Comparison of ENCODE assay signal across 20 cellular contexts in genomic region chr1:111978695-111979094, GRCh38. TPM values are rescaled to one million over a fixed set of nuclear protein-coding genes. Genes with fewer than 3 reads are reported as not detected.
A peak's percentile ranks its signal among the peaks of the same experiment; 100 is the strongest.
DNase-seq lines count a peak whose midpoint lies in the region; ATAC-seq, FAIRE-seq and TF ChIP-seq lines count a peak whose summit lies in the region.
"Had no signal": no experiment of that assay in that cellular context is flagged by ENCODE, and none has a peak within 500 bp of the region (broad histone marks: within the 10 kb centered on the region; RNA-seq: fewer than 3 reads in every experiment).

No MANE protein-coding gene starts in this region.

- POLR2A ChIA-PET in HepG2 (lab: Yijun Ruan, JAX): no interaction called here

- no peak for TF ChIP-seq RAD21 in HepG2 (CRISPR knock-in tag; IDR thresholded peaks at IDR 0.05)

- FAIRE-seq in HepG2 (lab: Jason Lieb, UNC): no peak
- FAIRE-seq: A549, D721Med, G401.6, GM12891, GM19239 had no signal

- TF ChIP-seq CTCF in heart left ventricle (IDR thresholded peaks at IDR 0.05) (no peak), HepG2 (CRISPR knock-in tag; IDR thresholded peaks at IDR 0.05) (no peak)

- TF ChIP-seq POLR2A in heart left ventricle (IDR thresholded peaks at IDR 0.05) (no peak), HepG2 (IDR thresholded peaks at IDR 0.05; ENCODE audit: insufficient read depth in 1 of 2, low read depth in 2 of 2, low read length in 2 of 2) (no peak)

- no peaks in the 10 kb centered on the region for H4K20me1 ChIP-seq in HepG2 (ENCODE audit: insufficient read depth, low read length)

- no peak overlapping the region for H2AFZ ChIP-seq in HepG2 (ENCODE audit: low read length)
- H2AFZ ChIP-seq: GM23248 had no signal

- H3K4me1 ChIP-seq in heart left ventricle (peaks cover 0 to 41% (median 13%) of the 10 kb centered on the region in 12 donors), HepG2 (ENCODE audit: insufficient read depth, low read length) (peaks cover 41% of the 10 kb centered on the region)
- H3K4me1 ChIP-seq: A549, HAP-1 had no signal

- H3K9ac ChIP-seq in HepG2 (ENCODE audit: insufficient read depth, low read depth, low read length): no peak overlapping the region
- H3K9ac ChIP-seq: GM23248 had no signal

- no peak overlapping the region for H3K4me2 ChIP-seq in HepG2 (ENCODE audit: low read depth, low read length)
- H3K4me2 ChIP-seq: A549 had no signal

- H3K79me2 ChIP-seq in HepG2 (ENCODE audit: insufficient read depth, low read length): no peaks in the 10 kb centered on the region

- peak overlapping the region in 3 of 12 donors; percentile 8 to 60 (median 28) for H3K27ac ChIP-seq in heart left ventricle
- no peak overlapping the region for H3K27ac ChIP-seq in HepG2 (ENCODE audit: extremely low read length, insufficient read depth, low read length)
- H3K27ac ChIP-seq: 22Rv1, A549, C4-2B, GM23248 had no signal

- no TSS peak for BruUV-seq in HepG2 (replicated peaks; lab: Mats Ljungman, UMichigan)

- H3K27me3 ChIP-seq in heart left ventricle: peaks cover 0 to 8% (median 0%) of the 10 kb centered on the region in 9 donors
- peaks cover 0 to 12% of the 10 kb centered on the region in 2 experiments; a peak in 1 of 5 replicates for H3K27me3 ChIP-seq in HepG2 (ENCODE audit: control insufficient read depth in 1 of 2, insufficient read depth in 2 of 2, low read length in 2 of 2)

- H3K4me3 ChIP-seq in heart left ventricle: no peak overlapping the region
- no peak overlapping the region for H3K4me3 ChIP-seq in HepG2 (replicated peaks in 1 of 3; ENCODE audit: insufficient read depth in 1 of 3, low read depth in 2 of 3, low read length in 3 of 3)
- H3K4me3 ChIP-seq: A549, GM23248, HAP-1 had no signal

- ATAC-seq in heart left ventricle (peak; percentile 28 to 73 (median 64)), left cardiac atrium (no peak), HepG2 (no peak), GM21528 (IDR thresholded peaks at IDR 0.05; ENCODE audit: low FRiP score, unreplicated experiment) (no peak)
- ATAC-seq: A549 had no signal

- no peaks in the 10 kb centered on the region for H3K9me3 ChIP-seq in heart left ventricle
- no peaks in the 10 kb centered on the region for H3K9me3 ChIP-seq in HepG2 (ENCODE audit: low read length)
- H3K9me3 ChIP-seq: A549, Caco-2, HAP-1 had no signal

- TF ChIP-seq EP300 in HepG2 (IDR thresholded peaks at IDR 0.05; ENCODE audit: low read depth in 2 of 2, low read length in 2 of 2) (no peak), HepG2 (CRISPR knock-in tag; IDR thresholded peaks at IDR 0.05; ENCODE audit: borderline replicate concordance) (no peak)

- intact Hi-C loops in heart left ventricle (cut with DNase I): no loop called here
- intact Hi-C loops in left cardiac atrium (cut with DNase I): no loop called here
- intact Hi-C loops in HepG2 (cut with micrococcal nuclease; ENCODE audit: unreplicated experiment): no loop called here

- CTCF ChIA-PET in HepG2 (lab: Yijun Ruan, JAX; ENCODE audit: low intra/inter-chr PET ratio, low total read pairs): no interaction called here

- H3K36me3 ChIP-seq in heart left ventricle: peaks cover 0 to 16% (median 8%) of the 10 kb centered on the region in 9 donors
- no peaks in the 10 kb centered on the region for H3K36me3 ChIP-seq in HepG2 (replicated peaks in 1 of 2; ENCODE audit: control insufficient read depth in 1 of 2, insufficient read depth in 2 of 2, low read length in 2 of 2)
- H3K36me3 ChIP-seq: HAP-1 had no signal

- WGBS in heart left ventricle, 4 donors: 9 to 32% (median 27%) methylated on average over 1 of the region's 1 CpG
- WGBS in HepG2 (ENCODE audit: low lambda C conversion rate): 0% methylated on average over 1 of the region's 1 CpG

- in situ Hi-C loops in HepG2 (cut with HindIII; ENCODE audit: extremely low pct_ligation_motif_present, low pct_unique_long_range_greater_than_20kb): no loop called here

- peak; percentile 7 for DNase-seq in NCI-H1092 treated with DMSO at 0.1 percent for 48 hours (lab: John Stamatoyannopoulos, UW)
- no peak for DNase-seq in NCI-H1092 (lab: John Stamatoyannopoulos, UW)
- DNase-seq in heart left ventricle: no peak
- DNase-seq in left cardiac atrium: no peak
- no peak for DNase-seq in HepG2 (ENCODE audit: low spot score)
- no peak for DNase-seq in MV-4-11 (lab: John Stamatoyannopoulos, UW)
- DNase-seq: AML-193; Caco-2; CD4-positive, alpha-beta T cell; GM23248 had no signal

TF ChIP-seq in HepG2, 621 proteins besides CTCF, POLR2A, EP300 and RAD21:
- TF ChIP-seq ZUFSP (CRISPR knock-in tag; IDR thresholded peaks at IDR 0.05; ENCODE audit: borderline replicate concordance) (no peak), RARA (CRISPR knock-in tag; IDR thresholded peaks at IDR 0.05) (0 out of 2 replicates have a peak, but pooled peaks have one; percentile 14)

RNA-seq across cellular contexts. Expression of gene KCND3, which starts 10.8 kb away (rescaled TPM):
- total RNA-seq in heart left ventricle: 10 to 100 TPM; 11.5 to 23.0 (median 17.4) TPM
- 10 to 100 TPM in 1 of 2 donors, 1 to 10 TPM in 1; 7.2 to 10.3 TPM for polyA plus RNA-seq in heart left ventricle
- 10 to 100 TPM; 18.3 to 25.4 TPM for total RNA-seq in left cardiac atrium
- not detected in 2 replicates for total RNA-seq in HepG2 (2016; rRNA removed; fragmentation: Illumina TruSeq; extraction: Trizol)
- not detected in 2 replicates for total RNA-seq in HepG2 (2016; cell fraction: cytosol; rRNA removed; fragmentation: Illumina TruSeq; extraction: Trizol; ENCODE audit: low read depth)
- total RNA-seq in HepG2 (2016; cell fraction: insoluble cytoplasmic fraction; rRNA removed; fragmentation: Illumina TruSeq; extraction: Trizol): not detected in 2 replicates
- not detected in 2 replicates for total RNA-seq in HepG2 (2016; cell fraction: membrane; rRNA removed; fragmentation: Illumina TruSeq; extraction: Trizol)
- total RNA-seq in HepG2 (2016; cell fraction: nucleus; rRNA removed; fragmentation: Illumina TruSeq; extraction: Trizol): not detected in 2 replicates
- polyA plus RNA-seq in HepG2 (2011; rRNA removed): 0.04 and 0.09 TPM in 2 replicates
- 0.03 and 0.05 TPM in 2 replicates for polyA plus RNA-seq in HepG2 (2011; cell fraction: cytosol; rRNA removed)
- polyA plus RNA-seq in HepG2 (2011; cell fraction: nucleus; rRNA removed): 0.02 and 0.11 TPM in 2 replicates
- polyA plus RNA-seq in HepG2 (2012): not detected in 2 replicates
- not detected in 2 replicates for polyA plus RNA-seq in HepG2 (2016; cell fraction: cytosol; fragmentation: Illumina TruSeq; extraction: Trizol; ENCODE audit: low read depth)
- polyA plus RNA-seq in HepG2 (2016; cell fraction: insoluble cytoplasmic fraction; fragmentation: Illumina TruSeq; extraction: Trizol; ENCODE audit: low read depth): not detected in 2 replicates
- polyA plus RNA-seq in HepG2 (2016; cell fraction: membrane; fragmentation: Illumina TruSeq; extraction: Trizol; ENCODE audit: low read depth): not detected in 2 replicates
- not detected in 2 replicates for polyA plus RNA-seq in HepG2 (2016; cell fraction: nucleus; fragmentation: Illumina TruSeq; extraction: Trizol; ENCODE audit: insufficient read depth, low read depth)
- 0.20 TPM in 1 of 2 replicates, not detected in the other for polyA minus RNA-seq in HepG2 (2011; rRNA and poly(A)+ RNA removed; ENCODE audit: low replicate concordance)
- 0.10 TPM in 1 of 2 replicates, not detected in the other for polyA minus RNA-seq in HepG2 (2011; cell fraction: cytosol; rRNA and poly(A)+ RNA removed)
- 0.12 TPM in 1 of 2 replicates, not detected in the other for polyA minus RNA-seq in HepG2 (2011; cell fraction: nucleus; rRNA and poly(A)+ RNA removed)
- total RNA-seq: HT-29 had no signal
- polyA plus RNA-seq: A549 had no signal

Comparison
In these comparisons a context has a peak if more than half of its experiments do, and no peak if none do; other contexts are left out.
1. ATAC-seq: peak in heart left ventricle (4 of 4); none in left cardiac atrium (0 of 2), HepG2 (single experiment) and GM21528 (single experiment).
2. RNA of gene KCND3, which starts 10.8 kb away (total RNA-seq): 18.3 to 25.4 TPM in left cardiac atrium and 11.5 to 23.0 TPM in heart left ventricle; not detected in HepG2; every median in the first group is over 10 times any median in the second.